12 cellular contexts compared by ENCODE assay signal in genomic region chr16:35011-35775, GRCh38. TPM values are rescaled to one million over a fixed set of nuclear protein-coding genes. Genes with fewer than 3 reads are reported as not detected.
DNase-seq lines count a peak whose midpoint lies in the region; ATAC-seq and TF ChIP-seq lines count a peak whose summit lies in the region.
"Had no signal": no experiment of that assay in that cellular context is flagged by ENCODE, and none has a peak within 500 bp of the region (broad histone marks: within the 10 kb centered on the region; RNA-seq: fewer than 3 reads in every experiment).

No MANE protein-coding gene starts in this region.

- DNase-seq in GM10266 (ENCODE audit: extremely low spot score) (peak; percentile 26), neural crest cell (ENCODE audit: low read depth, low spot score) (no peak), activated gamma-delta T cell (lab: John Stamatoyannopoulos, UW) (no peak), NCI-H69 (lab: John Stamatoyannopoulos, UW) (no peak)
- no peak for DNase-seq in effector CD4-positive, alpha-beta T cell
- DNase-seq: activated T-cell treated with anti-CD3 and anti-CD28 coated beads for 4 hours, DND-41 had no signal

- peak overlapping the region; percentile 12 for H3K27ac ChIP-seq in angular gyrus (ENCODE audit: low read depth, low read length)

- H3K36me3 ChIP-seq in Loucy (ENCODE audit: insufficient read depth, low read length), result no peaks in the 10 kb centered on the region

- no peak for ATAC-seq in HG03571 (IDR thresholded peaks at IDR 0.05; ENCODE audit: unreplicated experiment)
- ATAC-seq: left colon had no signal

- no peaks in the 10 kb centered on the region for H3K27me3 ChIP-seq in Loucy (ENCODE audit: insufficient read depth, low read length, poor library complexity, severe bottlenecking)

- peak overlapping the region; percentile 27 for H3K4me2 ChIP-seq in Loucy (ENCODE audit: low read depth, low read length, poor library complexity, severe bottlenecking)

- no peaks in the 10 kb centered on the region for H3K27me3 Mint-ChIP-seq in neural crest cell (ENCODE audit: low read depth)

- no peaks in the 10 kb centered on the region for H3K79me2 ChIP-seq in Loucy (ENCODE audit: insufficient read depth, low read length)

- no peak overlapping the region for H3K27ac Mint-ChIP-seq in neural crest cell (ENCODE audit: unreplicated experiment)

- no peaks in the 10 kb centered on the region for H3K9me3 ChIP-seq in Loucy (ENCODE audit: insufficient read depth, low read depth, low read length)

- no peaks in the 10 kb centered on the region for H3K9me2 ChIP-seq in Loucy (replicated peaks; ENCODE audit: low read depth, low read length)

- H3K4me1 ChIP-seq in Loucy (ENCODE audit: insufficient read depth, low read length, poor library complexity, severe bottlenecking), result peaks cover 21% of the 10 kb centered on the region

- H3K9me3 Mint-ChIP-seq in neural crest cell, result no peaks in the 10 kb centered on the region
- H3K9me3 Mint-ChIP-seq: brain had no signal

- peaks cover 12% of the 10 kb centered on the region for H3K4me1 Mint-ChIP-seq in neural crest cell

- peak overlapping the region; percentile 50 for H3K4me3 Mint-ChIP-seq in neural crest cell
- H3K4me3 Mint-ChIP-seq: brain had no signal

- TF ChIP-seq CTCF in GM10266 (IDR thresholded peaks at IDR 0.05; ENCODE audit: control insufficient read depth, insufficient read depth, low read depth, missing control alignments) (no peak), Loucy (conservative IDR thresholded peaks at IDR 0.05; ENCODE audit: low read length) (no peak), neural crest cell (conservative IDR thresholded peaks at IDR 0.05) (no peak)

- no peak overlapping the region for H3K4me3 ChIP-seq in Loucy (ENCODE audit: low read length, poor library complexity, severe bottlenecking)

- no peaks in the 10 kb centered on the region for H4K20me1 ChIP-seq in Loucy (ENCODE audit: insufficient read depth, low read length, poor library complexity, severe bottlenecking)

- no peak overlapping the region for H2AFZ ChIP-seq in Loucy (ENCODE audit: low read length)

- H3K36me3 Mint-ChIP-seq in neural crest cell (ENCODE audit: low read depth), result no peaks in the 10 kb centered on the region
- H3K36me3 Mint-ChIP-seq: brain had no signal

- no peaks in the 10 kb centered on the region for H3F3A ChIP-seq in Loucy (ENCODE audit: low read depth)

- H3K9ac ChIP-seq in Loucy (ENCODE audit: low read depth, low read length, poor library complexity, severe bottlenecking), result no peak overlapping the region

RNA-seq across cellular contexts. Expression of gene POLR3K, which starts 18.2 kb away (rescaled TPM):
- 35.8 and 36.7 TPM in 2 replicates for total RNA-seq in neural crest cell

RNA-seq across cellular contexts. Expression of gene SNRNP25, which starts 18.4 kb away (rescaled TPM):
- 79.1 and 85.6 TPM in 2 replicates for total RNA-seq in neural crest cell

RNA-seq across cellular contexts. Expression of gene RHBDF1, which starts 37.2 kb away (rescaled TPM):
- total RNA-seq in neural crest cell, result 46.5 TPM in 2 replicates

RNA-seq across cellular contexts. Expression of gene MPG, which starts 42.8 kb away (rescaled TPM):
- total RNA-seq in neural crest cell, result 47.7 and 50.0 TPM in 2 replicates
